1 cellular context compared by ENCODE assay signal in genomic region chr20:49046087-49046900, GRCh38.
TF ChIP-seq lines count a peak whose summit lies in the region.

A gene with protein sequence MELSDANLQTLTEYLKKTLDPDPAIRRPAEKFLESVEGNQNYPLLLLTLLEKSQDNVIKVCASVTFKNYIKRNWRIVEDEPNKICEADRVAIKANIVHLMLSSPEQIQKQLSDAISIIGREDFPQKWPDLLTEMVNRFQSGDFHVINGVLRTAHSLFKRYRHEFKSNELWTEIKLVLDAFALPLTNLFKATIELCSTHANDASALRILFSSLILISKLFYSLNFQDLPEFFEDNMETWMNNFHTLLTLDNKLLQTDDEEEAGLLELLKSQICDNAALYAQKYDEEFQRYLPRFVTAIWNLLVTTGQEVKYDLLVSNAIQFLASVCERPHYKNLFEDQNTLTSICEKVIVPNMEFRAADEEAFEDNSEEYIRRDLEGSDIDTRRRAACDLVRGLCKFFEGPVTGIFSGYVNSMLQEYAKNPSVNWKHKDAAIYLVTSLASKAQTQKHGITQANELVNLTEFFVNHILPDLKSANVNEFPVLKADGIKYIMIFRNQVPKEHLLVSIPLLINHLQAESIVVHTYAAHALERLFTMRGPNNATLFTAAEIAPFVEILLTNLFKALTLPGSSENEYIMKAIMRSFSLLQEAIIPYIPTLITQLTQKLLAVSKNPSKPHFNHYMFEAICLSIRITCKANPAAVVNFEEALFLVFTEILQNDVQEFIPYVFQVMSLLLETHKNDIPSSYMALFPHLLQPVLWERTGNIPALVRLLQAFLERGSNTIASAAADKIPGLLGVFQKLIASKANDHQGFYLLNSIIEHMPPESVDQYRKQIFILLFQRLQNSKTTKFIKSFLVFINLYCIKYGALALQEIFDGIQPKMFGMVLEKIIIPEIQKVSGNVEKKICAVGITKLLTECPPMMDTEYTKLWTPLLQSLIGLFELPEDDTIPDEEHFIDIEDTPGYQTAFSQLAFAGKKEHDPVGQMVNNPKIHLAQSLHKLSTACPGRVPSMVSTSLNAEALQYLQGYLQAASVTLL (plus strand): TSS chr20:49046312. CDS start chr20:49058464, 12,152 bp downstream.

TF ChIP-seq in HepG2, 621 proteins besides CTCF, POLR2A, EP300 and RAD21 (continued from another document and continues in another):
- TF ChIP-seq, protein P1, sequence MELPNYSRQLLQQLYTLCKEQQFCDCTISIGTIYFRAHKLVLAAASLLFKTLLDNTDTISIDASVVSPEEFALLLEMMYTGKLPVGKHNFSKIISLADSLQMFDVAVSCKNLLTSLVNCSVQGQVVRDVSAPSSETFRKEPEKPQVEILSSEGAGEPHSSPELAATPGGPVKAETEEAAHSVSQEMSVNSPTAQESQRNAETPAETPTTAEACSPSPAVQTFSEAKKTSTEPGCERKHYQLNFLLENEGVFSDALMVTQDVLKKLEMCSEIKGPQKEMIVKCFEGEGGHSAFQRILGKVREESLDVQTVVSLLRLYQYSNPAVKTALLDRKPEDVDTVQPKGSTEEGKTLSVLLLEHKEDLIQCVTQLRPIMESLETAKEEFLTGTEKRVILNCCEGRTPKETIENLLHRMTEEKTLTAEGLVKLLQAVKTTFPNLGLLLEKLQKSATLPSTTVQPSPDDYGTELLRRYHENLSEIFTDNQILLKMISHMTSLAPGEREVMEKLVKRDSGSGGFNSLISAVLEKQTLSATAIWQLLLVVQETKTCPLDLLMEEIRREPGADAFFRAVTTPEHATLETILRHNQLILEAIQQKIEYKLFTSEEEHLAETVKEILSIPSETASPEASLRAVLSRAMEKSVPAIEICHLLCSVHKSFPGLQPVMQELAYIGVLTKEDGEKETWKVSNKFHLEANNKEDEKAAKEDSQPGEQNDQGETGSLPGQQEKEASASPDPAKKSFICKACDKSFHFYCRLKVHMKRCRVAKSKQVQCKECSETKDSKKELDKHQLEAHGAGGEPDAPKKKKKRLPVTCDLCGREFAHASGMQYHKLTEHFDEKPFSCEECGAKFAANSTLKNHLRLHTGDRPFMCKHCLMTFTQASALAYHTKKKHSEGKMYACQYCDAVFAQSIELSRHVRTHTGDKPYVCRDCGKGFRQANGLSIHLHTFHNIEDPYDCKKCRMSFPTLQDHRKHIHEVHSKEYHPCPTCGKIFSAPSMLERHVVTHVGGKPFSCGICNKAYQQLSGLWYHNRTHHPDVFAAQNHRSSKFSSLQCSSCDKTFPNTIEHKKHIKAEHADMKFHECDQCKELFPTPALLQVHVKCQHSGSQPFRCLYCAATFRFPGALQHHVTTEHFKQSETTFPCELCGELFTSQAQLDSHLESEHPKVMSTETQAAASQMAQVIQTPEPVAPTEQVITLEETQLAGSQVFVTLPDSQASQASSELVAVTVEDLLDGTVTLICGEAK (IDR thresholded peaks at IDR 0.05), result no peak
- TF ChIP-seq, protein P1 (CRISPR knock-in tag; IDR thresholded peaks at IDR 0.05), result peak; percentile 83
- TF ChIP-seq ZNF83 (CRISPR knock-in tag; IDR thresholded peaks at IDR 0.05; ENCODE audit: borderline replicate concordance), result peak; percentile 89
- peak; percentile 71; the same call in 1 of the 2 replicates for TF ChIP-seq SNAPC4 (CRISPR knock-in tag; IDR thresholded peaks at IDR 0.05)
- TF ChIP-seq, protein P2, sequence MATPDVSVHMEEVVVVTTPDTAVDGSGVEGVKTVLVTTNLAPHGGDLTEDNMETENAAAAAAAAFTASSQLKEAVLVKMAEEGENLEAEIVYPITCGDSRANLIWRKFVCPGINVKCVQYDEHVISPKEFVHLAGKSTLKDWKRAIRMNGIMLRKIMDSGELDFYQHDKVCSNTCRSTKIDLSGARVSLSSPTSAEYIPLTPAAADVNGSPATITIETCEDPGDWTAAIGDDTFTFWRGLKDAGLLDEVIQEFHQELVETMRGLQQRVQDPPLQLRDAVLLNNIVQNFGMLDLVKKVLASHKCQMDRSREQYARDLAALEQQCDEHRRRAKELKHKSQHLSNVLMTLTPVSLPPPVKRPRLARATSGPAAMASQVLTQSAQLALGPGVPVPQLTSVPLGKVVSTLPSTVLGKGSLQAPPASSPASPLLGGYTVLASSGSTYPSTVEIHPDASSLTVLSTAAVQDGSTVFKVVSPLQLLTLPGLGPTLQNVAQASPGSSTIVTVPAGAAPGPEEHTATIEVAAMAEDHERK (CRISPR knock-in tag; IDR thresholded peaks at IDR 0.05; ENCODE audit: low read depth), result peak; percentile 63; the same call in 1 of the 2 replicates
- TF ChIP-seq ISL2 (CRISPR knock-in tag; IDR thresholded peaks at IDR 0.05), result peak; percentile 79
- no peak for TF ChIP-seq HNRNPUL1 (IDR thresholded peaks at IDR 0.05; ENCODE audit: low read depth, low read length)
- TF ChIP-seq NFE2 (CRISPR knock-in tag; IDR thresholded peaks at IDR 0.05), result no peak; the same call in 1 of the 2 replicates
- peak; percentile 17; the same call in 1 of the 2 replicates for TF ChIP-seq NR2C2 (CRISPR knock-in tag; IDR thresholded peaks at IDR 0.05; ENCODE audit: borderline replicate concordance)
- TF ChIP-seq JARID2 (CRISPR knock-in tag; IDR thresholded peaks at IDR 0.05; ENCODE audit: insufficient replicate concordance), result peak; percentile 60
- peak; percentile 89; the same call in 1 of the 2 replicates for TF ChIP-seq SATB2 (CRISPR knock-in tag; IDR thresholded peaks at IDR 0.05)
- no peak; the same call in 1 of the 2 replicates for TF ChIP-seq RXRB (CRISPR knock-in tag; IDR thresholded peaks at IDR 0.05; ENCODE audit: borderline replicate concordance)
- peak; percentile 97 for TF ChIP-seq MXD1 (CRISPR knock-in tag; IDR thresholded peaks at IDR 0.05)
- TF ChIP-seq ZNF792 (CRISPR knock-in tag; IDR thresholded peaks at IDR 0.05), result peak; percentile 49
- TF ChIP-seq ZFX (CRISPR knock-in tag; IDR thresholded peaks at IDR 0.05; ENCODE audit: low read depth), result peak; percentile 100
- peak; percentile 14; the same call in 1 of the 2 replicates for TF ChIP-seq POGZ (CRISPR knock-in tag; IDR thresholded peaks at IDR 0.05)
- peak; percentile 29; the same call in 1 of the 2 replicates for TF ChIP-seq CAMTA2 (CRISPR knock-in tag; IDR thresholded peaks at IDR 0.05; ENCODE audit: borderline replicate concordance)
- TF ChIP-seq, protein P3, sequence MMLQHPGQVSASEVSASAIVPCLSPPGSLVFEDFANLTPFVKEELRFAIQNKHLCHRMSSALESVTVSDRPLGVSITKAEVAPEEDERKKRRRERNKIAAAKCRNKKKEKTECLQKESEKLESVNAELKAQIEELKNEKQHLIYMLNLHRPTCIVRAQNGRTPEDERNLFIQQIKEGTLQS (CRISPR knock-in tag; IDR thresholded peaks at IDR 0.05), result 0 out of 2 replicates have a peak, but pooled peaks have one; percentile 6
- peak; percentile 39 for TF ChIP-seq FOXO1 (CRISPR knock-in tag; IDR thresholded peaks at IDR 0.05)
- TF ChIP-seq ZNF780A (CRISPR knock-in tag; IDR thresholded peaks at IDR 0.05), result peak; percentile 96; the same call in 1 of the 2 replicates
- TF ChIP-seq, protein P4, sequence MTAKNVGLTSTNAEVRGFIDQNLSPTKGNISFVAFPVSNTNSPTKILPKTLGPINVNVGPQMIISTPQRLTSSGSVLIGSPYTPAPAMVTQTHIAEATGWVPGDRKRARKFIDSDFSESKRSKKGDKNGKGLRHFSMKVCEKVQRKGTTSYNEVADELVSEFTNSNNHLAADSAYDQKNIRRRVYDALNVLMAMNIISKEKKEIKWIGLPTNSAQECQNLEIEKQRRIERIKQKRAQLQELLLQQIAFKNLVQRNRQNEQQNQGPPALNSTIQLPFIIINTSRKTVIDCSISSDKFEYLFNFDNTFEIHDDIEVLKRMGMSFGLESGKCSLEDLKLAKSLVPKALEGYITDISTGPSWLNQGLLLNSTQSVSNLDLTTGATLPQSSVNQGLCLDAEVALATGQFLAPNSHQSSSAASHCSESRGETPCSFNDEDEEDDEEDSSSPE (CRISPR knock-in tag; IDR thresholded peaks at IDR 0.05), result peak; percentile 92
- peak; percentile 49; the same call in 1 of the 2 replicates for TF ChIP-seq RARA (CRISPR knock-in tag; IDR thresholded peaks at IDR 0.05)
- TF ChIP-seq, protein P5, sequence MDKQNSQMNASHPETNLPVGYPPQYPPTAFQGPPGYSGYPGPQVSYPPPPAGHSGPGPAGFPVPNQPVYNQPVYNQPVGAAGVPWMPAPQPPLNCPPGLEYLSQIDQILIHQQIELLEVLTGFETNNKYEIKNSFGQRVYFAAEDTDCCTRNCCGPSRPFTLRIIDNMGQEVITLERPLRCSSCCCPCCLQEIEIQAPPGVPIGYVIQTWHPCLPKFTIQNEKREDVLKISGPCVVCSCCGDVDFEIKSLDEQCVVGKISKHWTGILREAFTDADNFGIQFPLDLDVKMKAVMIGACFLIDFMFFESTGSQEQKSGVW (CRISPR knock-in tag; IDR thresholded peaks at IDR 0.05; ENCODE audit: borderline replicate concordance), result no peak
- peak; percentile 68 for TF ChIP-seq ZNF143 (CRISPR knock-in tag; IDR thresholded peaks at IDR 0.05)
- peak; percentile 95 for TF ChIP-seq ZNF619 (CRISPR knock-in tag; IDR thresholded peaks at IDR 0.05)
- no peak for TF ChIP-seq SMARCC2 (IDR thresholded peaks at IDR 0.05)
- TF ChIP-seq SRSF9 (IDR thresholded peaks at IDR 0.05; ENCODE audit: borderline replicate concordance, insufficient read depth, low read depth, low read length, poor library complexity, severe bottlenecking), result no peak
- TF ChIP-seq, protein P6, sequence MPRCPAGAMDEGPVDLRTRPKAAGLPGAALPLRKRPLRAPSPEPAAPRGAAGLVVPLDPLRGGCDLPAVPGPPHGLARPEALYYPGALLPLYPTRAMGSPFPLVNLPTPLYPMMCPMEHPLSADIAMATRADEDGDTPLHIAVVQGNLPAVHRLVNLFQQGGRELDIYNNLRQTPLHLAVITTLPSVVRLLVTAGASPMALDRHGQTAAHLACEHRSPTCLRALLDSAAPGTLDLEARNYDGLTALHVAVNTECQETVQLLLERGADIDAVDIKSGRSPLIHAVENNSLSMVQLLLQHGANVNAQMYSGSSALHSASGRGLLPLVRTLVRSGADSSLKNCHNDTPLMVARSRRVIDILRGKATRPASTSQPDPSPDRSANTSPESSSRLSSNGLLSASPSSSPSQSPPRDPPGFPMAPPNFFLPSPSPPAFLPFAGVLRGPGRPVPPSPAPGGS (CRISPR knock-in tag; IDR thresholded peaks at IDR 0.05), result peak; percentile 99
- no peak for TF ChIP-seq MIXL1 (CRISPR knock-in tag; IDR thresholded peaks at IDR 0.05)
- TF ChIP-seq SP1 (IDR thresholded peaks at IDR 0.05), result no peak
- peak; percentile 95 for TF ChIP-seq SP1 (CRISPR knock-in tag; IDR thresholded peaks at IDR 0.05)
- peak; percentile 97 for TF ChIP-seq ZFP90 (CRISPR knock-in tag; IDR thresholded peaks at IDR 0.05; ENCODE audit: borderline replicate concordance)
